Comparison of ENCODE assay signal across 29 cellular contexts in genomic region chr21:38072489-38072888, GRCh38.
"Had no signal": no experiment of that assay in that cellular context is flagged by ENCODE, and none has a peak within 500 bp of the region (broad histone marks: within the 10 kb centered on the region; RNA-seq: fewer than 3 reads in every experiment).

No MANE protein-coding gene starts in this region.

- H3K27ac ChIP-seq: colonic mucosa, coronary artery, dorsolateral prefrontal cortex, epithelial cell of prostate, esophagus muscularis mucosa, esophagus squamous epithelium, foreskin keratinocyte, gastrocnemius medialis, gastroesophageal sphincter, heart left ventricle, heart right ventricle had no signal

- H3K27ac Mint-ChIP-seq: dendritic cell treated with granulocyte-macrophage colony-stimulating factor and Interleukin-4, amounts not matched to agents 40 ng/mL and 50 ng/mL, for 4 days; effector memory CD8-positive, alpha-beta T cell; endodermal cell had no signal

- H3K36me3 ChIP-seq: colonic mucosa, esophagus muscularis mucosa, esophagus squamous epithelium, gastrocnemius medialis, gastroesophageal sphincter, heart left ventricle, heart right ventricle had no signal

- H3K4me3 Mint-ChIP-seq: dendritic cell treated with granulocyte-macrophage colony-stimulating factor and Interleukin-4, amounts not matched to agents 40 ng/mL and 50 ng/mL, for 4 days; effector memory CD8-positive, alpha-beta T cell; endodermal cell had no signal

- FAIRE-seq: colon, endometrium, endothelial cell of umbilical vein, frontal cortex had no signal

- H3K4me1 ChIP-seq: colonic mucosa, esophagus muscularis mucosa, esophagus squamous epithelium, foreskin keratinocyte, gastroesophageal sphincter, heart left ventricle, heart right ventricle had no signal

- H3K4me1 Mint-ChIP-seq: endodermal cell had no signal

- H3K4me3 ChIP-seq: colonic mucosa, coronary artery, dorsolateral prefrontal cortex, esophagus muscularis mucosa, esophagus squamous epithelium, gastrocnemius medialis, gastroesophageal sphincter, heart left ventricle, heart right ventricle had no signal

- H3K9me3 ChIP-seq: colonic mucosa, esophagus squamous epithelium, gastrocnemius medialis had no signal

- ATAC-seq: effector memory CD8-positive, alpha-beta T cell; esophagus mucosa; foreskin keratinocyte; gastrocnemius medialis; gastroesophageal sphincter; heart left ventricle; heart right ventricle had no signal

- DNase-seq: colonic mucosa; cortex of kidney; dermis blood vessel endothelial cell; dorsolateral prefrontal cortex; effector CD4-positive, alpha-beta T cell; effector CD8-positive, alpha-beta T cell; effector memory CD4-positive, alpha-beta T cell; effector memory CD8-positive, alpha-beta T cell; endodermal cell; erythroblast; esophagus squamous epithelium; foreskin fibroblast; foreskin keratinocyte; foreskin melanocyte; gastrocnemius medialis; glutamatergic neuron; head of caudate nucleus; heart left ventricle; heart right ventricle had no signal

- H3K9me3 Mint-ChIP-seq: endodermal cell had no signal

- H3K27me3 ChIP-seq: colonic mucosa had no signal
